In the genomic region with DNA sequence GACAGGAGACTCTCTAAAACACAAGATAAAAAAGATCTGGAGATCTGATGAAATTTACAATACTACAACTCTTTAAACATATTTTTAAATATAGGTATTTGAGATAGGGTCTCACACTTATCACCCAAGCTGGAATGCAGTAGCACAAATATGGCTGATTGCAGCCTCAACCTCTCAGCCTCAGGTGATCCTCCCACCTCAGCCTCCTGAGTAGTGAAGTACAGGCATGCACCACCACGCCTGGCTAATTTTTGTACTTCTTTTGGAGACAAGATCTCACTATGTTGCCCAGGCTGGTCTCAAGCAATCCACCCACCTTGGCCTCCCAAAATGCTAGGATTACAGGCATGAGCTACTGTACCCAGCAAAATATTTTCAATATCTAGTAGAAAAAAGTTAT, we compare ENCODE assay signal across 18 cellular contexts.
"Had no signal": no experiment of that assay in that cellular context is flagged by ENCODE, and none has a peak within 500 bp of the region (broad histone marks: within the 10 kb centered on the region; RNA-seq: fewer than 3 reads in every experiment).

No MANE protein-coding gene starts in this region.

- H3K4me3 ChIP-seq: gastrocnemius medialis, heart left ventricle, lung, ovary, uterus had no signal

- H3K27ac Mint-ChIP-seq: activated CD8-positive, alpha-beta memory T cell treated with anti-CD3 and anti-CD28 coated beads, Interleukin-2, amount 10 ng/mL, durations not matched to agents 7 days and 5 days; activated naive CD8-positive, alpha-beta T cell; brain; effector memory CD8-positive, alpha-beta T cell; immature natural killer cell; stimulated activated effector memory CD8-positive, alpha-beta T cell treated with anti-CD3 and anti-CD28 coated beads, Interleukin-12 subunit alpha, Interleukin-12 subunit beta, amount 100 ng/mL, for 72 hours had no signal

- H3K27ac ChIP-seq: gastrocnemius medialis, ovary, uterus had no signal

- H3K4me1 ChIP-seq: gastrocnemius medialis, uterus had no signal

- H3K36me3 ChIP-seq: gastrocnemius medialis, heart left ventricle, ovary, uterus had no signal

- H3K36me3 Mint-ChIP-seq: activated CD8-positive, alpha-beta memory T cell treated with anti-CD3 and anti-CD28 coated beads, Interleukin-2, amount 10 ng/mL, durations not matched to agents 7 days and 5 days; activated naive CD8-positive, alpha-beta T cell; brain; immature natural killer cell; stimulated activated effector memory CD8-positive, alpha-beta T cell treated with anti-CD3 and anti-CD28 coated beads, Interleukin-12 subunit alpha, Interleukin-12 subunit beta, amount 100 ng/mL, for 72 hours had no signal

- H3K9me3 ChIP-seq: gastrocnemius medialis, heart left ventricle, ovary, uterus had no signal

- DNase-seq: activated CD4-positive, alpha-beta T cell treated with anti-CD3 and anti-CD28 coated beads, Interleukin-2, amount 50 U/mL, for 4 hours; activated CD4-positive, CD25-positive, alpha-beta regulatory T cell treated with anti-CD3 and anti-CD28 coated beads, Interleukin-2, amount 50 U/mL, for 72 hours; activated CD8-positive, alpha-beta memory T cell treated with anti-CD3 and anti-CD28 coated beads, Interleukin-2, amount 10 ng/mL, durations not matched to agents 7 days and 5 days; activated T-cell treated with anti-CD3 and anti-CD28 coated beads, Interleukin-2, amount 50 U/mL, for 1 hour; amniotic stem cell; cortex of kidney; effector memory CD8-positive, alpha-beta T cell; gastrocnemius medialis; heart left ventricle; immature natural killer cell; ovary; T-helper 9 cell; uterus had no signal

- ATAC-seq: activated CD8-positive, alpha-beta memory T cell treated with anti-CD3 and anti-CD28 coated beads, Interleukin-2, amount 10 ng/mL, durations not matched to agents 7 days and 5 days; effector memory CD8-positive, alpha-beta T cell; gastrocnemius medialis; stimulated activated effector memory CD8-positive, alpha-beta T cell treated with anti-CD3 and anti-CD28 coated beads, Interleukin-12 subunit alpha, Interleukin-12 subunit beta, amount 100 ng/mL, for 72 hours had no signal

- H3K27me3 ChIP-seq: gastrocnemius medialis, ovary, uterus had no signal

- H3K9me3 Mint-ChIP-seq: brain; effector memory CD8-positive, alpha-beta T cell; neural crest cell; stimulated activated effector memory CD8-positive, alpha-beta T cell treated with anti-CD3 and anti-CD28 coated beads, Interleukin-12 subunit alpha, Interleukin-12 subunit beta, amount 100 ng/mL, for 72 hours had no signal
